Comparison of ENCODE assay signal across 1 cellular context in genomic region chrX:153794018-153794896, GRCh38.
TF ChIP-seq lines count a peak whose summit lies in the region.

IDH3G (minus strand) TSS chrX:153794375; CDS start chrX:153794326, 49 bp downstream.
SSR4 (plus strand) TSS chrX:153794668; CDS start chrX:153794688, 20 bp downstream.

TF ChIP-seq in K562, 482 proteins besides CTCF, POLR2A, EP300 and RAD21 (continued from another document):
- 0 out of 2 replicates have a peak, but pooled peaks have one; percentile 10 for TF ChIP-seq FOXP1 (CRISPR knock-in tag; IDR thresholded peaks at IDR 0.05)
- TF ChIP-seq HNRNPK (IDR thresholded peaks at IDR 0.05; ENCODE audit: low read depth, low read length, poor library complexity, severe bottlenecking) = peak; percentile 70
- no peak; the same call in 1 of the 2 replicates for TF ChIP-seq FOXK1 (CRISPR knock-in tag; IDR thresholded peaks at IDR 0.05; ENCODE audit: borderline replicate concordance)
- peak; percentile 59; the same call in 1 of the 2 replicates for TF ChIP-seq ATF6 (CRISPR knock-in tag; IDR thresholded peaks at IDR 0.05)
- no peak for TF ChIP-seq NFE2L1 (tag; IDR thresholded peaks at IDR 0.05; ENCODE audit: borderline replicate concordance, low read depth)
- TF ChIP-seq ZSCAN32 (CRISPR knock-in tag; IDR thresholded peaks at IDR 0.05) = no peak
- no peak for TF ChIP-seq NFATC3 (IDR thresholded peaks at IDR 0.05)
- no peak for TF ChIP-seq ZNF583 (CRISPR knock-in tag; IDR thresholded peaks at IDR 0.05)
- no peak for TF ChIP-seq ZNF217 (CRISPR knock-in tag; IDR thresholded peaks at IDR 0.05)
- no peak for TF ChIP-seq ZZZ3 (IDR thresholded peaks at IDR 0.05)
- no peak for TF ChIP-seq ZNF280B (CRISPR knock-in tag; IDR thresholded peaks at IDR 0.05)
- no peak for TF ChIP-seq SETDB1 (IDR thresholded peaks at IDR 0.05; ENCODE audit: low read length)
- TF ChIP-seq ZFP36 (IDR thresholded peaks at IDR 0.05; ENCODE audit: low read depth, low read length, partially characterized antibody) = no peak
- peak; percentile 94 for TF ChIP-seq ZBTB2 (IDR thresholded peaks at IDR 0.05)
- no peak for TF ChIP-seq ILF3 (IDR thresholded peaks at IDR 0.05; ENCODE audit: borderline replicate concordance)
- no peak for TF ChIP-seq HDAC2 (IDR thresholded peaks at IDR 0.05)
- TF ChIP-seq NRF1 (conservative IDR thresholded peaks at IDR 0.05 in 1 of 2, IDR thresholded peaks at IDR 0.05 in 1 of 2) = peak; percentile 98
- TF ChIP-seq CHAMP1 (IDR thresholded peaks at IDR 0.05) = no peak
